Comparison of ENCODE assay signal across 9 cellular contexts in genomic region chr17:7260601-7261376, GRCh38. TPM values are rescaled to one million over a fixed set of nuclear protein-coding genes. Genes with fewer than 3 reads are reported as not detected.
DNase-seq lines count a peak whose midpoint lies in the region; ATAC-seq, FAIRE-seq and TF ChIP-seq lines count a peak whose summit lies in the region.
"Had no signal": no experiment of that assay in that cellular context is flagged by ENCODE, and none has a peak within 500 bp of the region (broad histone marks: within the 10 kb centered on the region; RNA-seq: fewer than 3 reads in every experiment).

No MANE protein-coding gene starts in this region.

- CTCF ChIA-PET in H1 (lab: Charles Lee; ENCODE audit: partially characterized antibody) = interaction anchor here (1.0 to 1.5 kb wide), 4 partner anchors 12 to 47 kb away, joined by 3 to 4 read pairs (median 4); no protein-coding TSS in a partner anchor

- no peak for TF ChIP-seq RAD21 in H1 (IDR thresholded peaks at IDR 0.05 in 1 of 2, conservative IDR thresholded peaks at IDR 0.05 in 1 of 2; ENCODE audit: low read depth in 2 of 2, low read length in 2 of 2)

- H2AK5ac ChIP-seq in H1 (ENCODE audit: low read depth, low read length) = peak overlapping the region; percentile 66; the same call in 1 of the 2 replicates

- peak overlapping the region; percentile 67 for H4K5ac ChIP-seq in H1 (ENCODE audit: insufficient read length, low read depth, low read length)

- peaks cover 13% of the 10 kb centered on the region for H3K23me2 ChIP-seq in H1 (ENCODE audit: low read depth, low read length)

- peak; percentile 44 to 50 for TF ChIP-seq POLR2A in Peyer's patch (IDR thresholded peaks at IDR 0.05)
- peak in 1 of 2 experiments; percentile 72; a peak in 2 of 3 replicates for TF ChIP-seq POLR2A in H1 (IDR thresholded peaks at IDR 0.05; ENCODE audit: control extremely low read depth in 1 of 2, low read depth in 2 of 2, low read length in 2 of 2)

- H2BK120ac ChIP-seq in H1 (replicated peaks; ENCODE audit: low read depth, low read length) = no peak overlapping the region

- 7% methylated on average over 27 of the region's 53 CpGs; no CpG with 5 or more reads in 1 of the 2 experiments for WGBS in H1 (ENCODE audit: extremely low coverage in 1 of 2, insufficient coverage in 1 of 2, insufficient read length in 1 of 2, insufficient replicate concordance in 2 of 2, low coverage in 1 of 2, low lambda C conversion rate in 2 of 2, missing lambda C conversion rate in 1 of 2), 2 experiments

- H3K27me3 ChIP-seq in Peyer's patch (peaks cover 0 to 10% of the 10 kb centered on the region in 2 donors), H1 (replicated peaks in 1 of 4; ENCODE audit: control insufficient read depth in 3 of 4, extremely low read depth in 1 of 4, insufficient read depth in 3 of 4, low read length in 3 of 4) (no peaks in the 10 kb centered on the region), mucosa of stomach (ENCODE audit: control insufficient read depth, insufficient read depth, low read length) (peaks cover 42% of the 10 kb centered on the region)

- H4K8ac ChIP-seq in H1 (ENCODE audit: extremely low read depth, insufficient read depth, low read length) = peak overlapping the region; percentile 98

- POLR2A ChIA-PET in H1 (lab: Charles Lee; ENCODE audit: partially characterized antibody) = interaction anchor here (0.5 to 13.7 kb wide), 29 partner anchors 9 to 662 kb away, joined by 3 to 161 read pairs (median 6); partner anchors contain the start of genes ACADVL, ACAP1, CTDNEP1 and DLG4

- H4K91ac ChIP-seq in H1 (replicated peaks; ENCODE audit: insufficient read length, low read length) = peak overlapping the region; percentile 44

- no peak overlapping the region for H3K14ac ChIP-seq in H1 (ENCODE audit: insufficient read length)

- no peak overlapping the region for H3K23ac ChIP-seq in H1 (ENCODE audit: insufficient read length)

- DNase-seq in DMS 273 (lab: John Stamatoyannopoulos, UW; ENCODE audit: unreplicated experiment) (peak; percentile 50), DMS 273 treated with DMSO at 0.1 percent for 48 hours (lab: John Stamatoyannopoulos, UW) (no peak), Peyer's patch (peak; percentile 59 to 87 (median 85)), H1 (ENCODE audit: low read depth in 1 of 2, low spot score in 2 of 2) (peak in 1 of 2 experiments; percentile 86)

- H3K4me1 ChIP-seq in Peyer's patch = peaks cover 0 to 31% (median 14%) of the 10 kb centered on the region in 4 donors
- H3K4me1 ChIP-seq in H1 (replicated peaks in 1 of 4; ENCODE audit: control insufficient read depth in 3 of 4, insufficient read depth in 4 of 4, low read length in 3 of 4) = peaks cover 4 to 15% (median 6%) of the 10 kb centered on the region in 4 experiments; a peak in 6 of 7 replicates
- peaks cover 45% of the 10 kb centered on the region for H3K4me1 ChIP-seq in mucosa of stomach (ENCODE audit: control insufficient read depth, insufficient read depth, low read length)

- H3K18ac ChIP-seq in H1 (ENCODE audit: extremely low read depth, low read length) = peak overlapping the region; percentile 87

- H3K27ac ChIP-seq in Peyer's patch = peak overlapping the region; percentile 73 to 99 (median 90)
- peak overlapping the region; percentile 91 for H3K27ac ChIP-seq in H1 (ENCODE audit: low read depth, low read length)

- H3K56ac ChIP-seq in H1 (replicated peaks; ENCODE audit: insufficient read length, low read depth, low read length) = peak overlapping the region; percentile 52

- H3K79me1 ChIP-seq in H1 (ENCODE audit: low read depth, low read length) = peaks cover 9% of the 10 kb centered on the region

- peaks cover 6 to 11% of the 10 kb centered on the region in 2 experiments for H4K20me1 ChIP-seq in H1 (replicated peaks in 1 of 2; ENCODE audit: control insufficient read depth in 1 of 2, insufficient read depth in 2 of 2, low read length in 2 of 2)

- peak in 1 of 2 experiments; percentile 96; a peak in 2 of 3 replicates for TF ChIP-seq EP300 in H1 (IDR thresholded peaks at IDR 0.05; ENCODE audit: borderline replicate concordance in 1 of 2, low read depth in 2 of 2, low read length in 2 of 2)

- peak overlapping the region; percentile 57 for H3K4ac ChIP-seq in H1 (replicated peaks; ENCODE audit: insufficient read length, low read depth, low read length)

- H2BK15ac ChIP-seq in H1 (ENCODE audit: low read length) = peak overlapping the region; percentile 18; the same call in 1 of the 2 replicates

- H3K4me3 ChIP-seq in Peyer's patch = peak overlapping the region; percentile 48 to 93 (median 68)
- peak overlapping the region; percentile 93 to 98 (median 96) for H3K4me3 ChIP-seq in H1 (ENCODE audit: extremely low read depth in 1 of 4, insufficient read depth in 2 of 4, low read depth in 3 of 4, low read length in 4 of 4)
- H3K4me3 ChIP-seq in mucosa of stomach (ENCODE audit: low read length) = no peak overlapping the region

- H3K4me2 ChIP-seq in H1 (ENCODE audit: insufficient read depth in 1 of 2, low read depth in 2 of 2, low read length in 2 of 2) = peak overlapping the region; percentile 91 to 97

- no peak for FAIRE-seq in H1 (lab: Jason Lieb, UNC)
- FAIRE-seq: A204.1 had no signal

- H2AFZ ChIP-seq in H1 (ENCODE audit: low read length) = no peak overlapping the region

- H2BK20ac ChIP-seq in H1 (ENCODE audit: low read length) = no peak overlapping the region

- H3K9ac ChIP-seq in H1 (replicated peaks in 1 of 4; ENCODE audit: extremely low read depth in 1 of 4, low read depth in 3 of 4, low read length in 3 of 4) (peak overlapping the region; percentile 94 to 98 (median 96)), mucosa of stomach (ENCODE audit: low read length) (peak overlapping the region; percentile 77)

- H3K9me3 ChIP-seq in Peyer's patch (no peaks in the 10 kb centered on the region), H1 (ENCODE audit: insufficient read depth in 2 of 2, low read depth in 1 of 2, low read length in 1 of 2) (no peaks in the 10 kb centered on the region), mucosa of stomach (ENCODE audit: control insufficient read depth, low read length) (no peaks in the 10 kb centered on the region)

- H2BK12ac ChIP-seq in H1 (ENCODE audit: low read depth, low read length) = peak overlapping the region; percentile 92; the same call in 1 of the 2 replicates

- peak overlapping the region; percentile 98 for H2BK5ac ChIP-seq in H1 (ENCODE audit: low read depth, low read length)

- peaks cover 0 to 31% of the 10 kb centered on the region in 2 experiments; a peak in 2 of 4 replicates for H3K79me2 ChIP-seq in H1 (ENCODE audit: control insufficient read depth in 1 of 2, insufficient read depth in 2 of 2, low read length in 2 of 2)

- TF ChIP-seq CTCF in Peyer's patch (IDR thresholded peaks at IDR 0.05) (no peak), H1 (IDR thresholded peaks at IDR 0.05; ENCODE audit: control extremely low read depth in 1 of 3, insufficient read depth in 1 of 3, low read depth in 1 of 3, low read length in 3 of 3) (no peak)

- H3K36me3 ChIP-seq in Peyer's patch (peaks cover 0 to 32% (median 0%) of the 10 kb centered on the region in 3 donors), H1 (ENCODE audit: control insufficient read depth in 2 of 4, insufficient read depth in 4 of 4, low read length in 3 of 4) (peaks cover 0 to 33% (median 16%) of the 10 kb centered on the region in 4 experiments; a peak in 5 of 8 replicates), mucosa of stomach (ENCODE audit: control insufficient read depth, insufficient read depth, low read length) (no peaks in the 10 kb centered on the region)

- ATAC-seq in HG03565 (IDR thresholded peaks at IDR 0.05; ENCODE audit: unreplicated experiment) (no peak), HG02840 (IDR thresholded peaks at IDR 0.05; ENCODE audit: low FRiP score, unreplicated experiment) (no peak), HG02938 (IDR thresholded peaks at IDR 0.05; ENCODE audit: unreplicated experiment) (no peak)

RNA-seq across cellular contexts. Expression of gene CLDN7, which starts 1.5 kb away (rescaled TPM):
- total RNA-seq in Peyer's patch = 1,000 to 10,000 TPM in 1 of 4 donors, 100 to 1,000 TPM in 2, 10 to 100 TPM in 1; 80.0 to 1,052 (median 864) TPM
- total RNA-seq in H1 (2021; fragmentation: NEBNext Ultra II Directional; extraction: Animal tissue kit (Norgen Biotek cat#: 25700)) = 119 and 129 TPM in 2 replicates
- 118 and 196 TPM in 2 replicates for polyA plus RNA-seq in H1 (2011; rRNA removed)
- polyA plus RNA-seq in H1 (2011; cell fraction: cytosol; rRNA removed) = 147 TPM
- polyA plus RNA-seq in H1 (2011; cell fraction: nucleus; rRNA removed) = 215 TPM
- 88.4 to 177 TPM (median 174 TPM) in 4 replicates for polyA plus RNA-seq in H1 (2012, experiment 1 of 2)
- 158 TPM for polyA plus RNA-seq in H1 (2012, experiment 2 of 2)
- 157 TPM for polyA plus RNA-seq in H1 (2013, experiment 1 of 2)
- 171 TPM for polyA plus RNA-seq in H1 (2013, experiment 2 of 2)
- 58.0 and 75.5 TPM in 2 replicates for polyA minus RNA-seq in H1 (2011; rRNA and poly(A)+ RNA removed)
- polyA minus RNA-seq in H1 (2011; cell fraction: cytosol; rRNA and poly(A)+ RNA removed) = 48.6 TPM
- polyA minus RNA-seq in H1 (2011; cell fraction: nucleus; rRNA and poly(A)+ RNA removed) = 91.4 TPM

RNA-seq across cellular contexts. Expression of gene ELP5, which starts 8.8 kb away (rescaled TPM):
- 10 to 100 TPM; 15.1 to 75.1 (median 29.0) TPM for total RNA-seq in Peyer's patch
- total RNA-seq in H1 (2021; fragmentation: NEBNext Ultra II Directional; extraction: Animal tissue kit (Norgen Biotek cat#: 25700)) = 75.4 and 78.1 TPM in 2 replicates
- polyA plus RNA-seq in H1 (2011; rRNA removed) = 107 and 117 TPM in 2 replicates
- 97.9 TPM for polyA plus RNA-seq in H1 (2011; cell fraction: cytosol; rRNA removed)
- polyA plus RNA-seq in H1 (2011; cell fraction: nucleus; rRNA removed) = 68.1 TPM
- 78.7 to 99.0 TPM (median 88.0 TPM) in 4 replicates for polyA plus RNA-seq in H1 (2012, experiment 1 of 2)
- 129 TPM for polyA plus RNA-seq in H1 (2012, experiment 2 of 2)
- 56.8 TPM for polyA plus RNA-seq in H1 (2013, experiment 1 of 2)
- 61.9 TPM for polyA plus RNA-seq in H1 (2013, experiment 2 of 2)
- 35.6 and 43.4 TPM in 2 replicates for polyA minus RNA-seq in H1 (2011; rRNA and poly(A)+ RNA removed)
- 20.9 TPM for polyA minus RNA-seq in H1 (2011; cell fraction: cytosol; rRNA and poly(A)+ RNA removed)
- polyA minus RNA-seq in H1 (2011; cell fraction: nucleus; rRNA and poly(A)+ RNA removed) = 25.1 TPM

RNA-seq across cellular contexts. Expression of gene CTDNEP1, which starts 9.3 kb away (rescaled TPM):
- total RNA-seq in Peyer's patch = 10 to 100 TPM; 55.3 to 86.9 (median 76.4) TPM
- total RNA-seq in H1 (2021; fragmentation: NEBNext Ultra II Directional; extraction: Animal tissue kit (Norgen Biotek cat#: 25700)) = 120 and 123 TPM in 2 replicates
- polyA plus RNA-seq in H1 (2011; rRNA removed) = 106 and 114 TPM in 2 replicates
- 88.4 TPM for polyA plus RNA-seq in H1 (2011; cell fraction: cytosol; rRNA removed)
- 152 TPM for polyA plus RNA-seq in H1 (2011; cell fraction: nucleus; rRNA removed)
- polyA plus RNA-seq in H1 (2012, experiment 1 of 2) = 123 to 148 TPM (median 139 TPM) in 4 replicates
- 151 TPM for polyA plus RNA-seq in H1 (2012, experiment 2 of 2)
- 94.4 TPM for polyA plus RNA-seq in H1 (2013, experiment 1 of 2)
- 102 TPM for polyA plus RNA-seq in H1 (2013, experiment 2 of 2)
- 123 and 147 TPM in 2 replicates for polyA minus RNA-seq in H1 (2011; rRNA and poly(A)+ RNA removed)
- 79.0 TPM for polyA minus RNA-seq in H1 (2011; cell fraction: cytosol; rRNA and poly(A)+ RNA removed)
- polyA minus RNA-seq in H1 (2011; cell fraction: nucleus; rRNA and poly(A)+ RNA removed) = 82.6 TPM

RNA-seq across cellular contexts. Expression of gene GABARAP, which starts 18.5 kb away (rescaled TPM):
- total RNA-seq in Peyer's patch = 100 to 1,000 TPM; 288 to 521 (median 367) TPM
- total RNA-seq in H1 (2021; fragmentation: NEBNext Ultra II Directional; extraction: Animal tissue kit (Norgen Biotek cat#: 25700)) = 252 and 265 TPM in 2 replicates
- polyA plus RNA-seq in H1 (2011; rRNA removed) = 351 and 581 TPM in 2 replicates
- 311 TPM for polyA plus RNA-seq in H1 (2011; cell fraction: cytosol; rRNA removed)
- polyA plus RNA-seq in H1 (2011; cell fraction: nucleus; rRNA removed) = 154 TPM
- 343 to 418 TPM (median 350 TPM) in 4 replicates for polyA plus RNA-seq in H1 (2012, experiment 1 of 2)
- polyA plus RNA-seq in H1 (2012, experiment 2 of 2) = 370 TPM
- polyA plus RNA-seq in H1 (2013, experiment 1 of 2) = 374 TPM
- polyA plus RNA-seq in H1 (2013, experiment 2 of 2) = 396 TPM
- polyA minus RNA-seq in H1 (2011; rRNA and poly(A)+ RNA removed) = 207 and 212 TPM in 2 replicates
- polyA minus RNA-seq in H1 (2011; cell fraction: cytosol; rRNA and poly(A)+ RNA removed) = 78.2 TPM
- polyA minus RNA-seq in H1 (2011; cell fraction: nucleus; rRNA and poly(A)+ RNA removed) = 77.3 TPM

RNA-seq across cellular contexts. Expression of gene SLC2A4, which starts 20.7 kb away (rescaled TPM):
- total RNA-seq in Peyer's patch = 1 to 10 TPM in 3 of 4 donors, not detected in 1; 1.1 to 7.6 (median 4.8) TPM
- total RNA-seq in H1 (2021; fragmentation: NEBNext Ultra II Directional; extraction: Animal tissue kit (Norgen Biotek cat#: 25700)) = 5.7 and 6.4 TPM in 2 replicates
- polyA plus RNA-seq in H1 (2011; rRNA removed) = 6.9 and 10.6 TPM in 2 replicates
- 7.5 TPM for polyA plus RNA-seq in H1 (2011; cell fraction: cytosol; rRNA removed)
- polyA plus RNA-seq in H1 (2011; cell fraction: nucleus; rRNA removed) = 15.5 TPM
- 3.5 to 5.8 TPM (median 5.0 TPM) in 4 replicates for polyA plus RNA-seq in H1 (2012, experiment 1 of 2)
- polyA plus RNA-seq in H1 (2012, experiment 2 of 2) = 3.6 TPM
- polyA plus RNA-seq in H1 (2013, experiment 1 of 2) = 7.3 TPM
- polyA plus RNA-seq in H1 (2013, experiment 2 of 2) = 6.6 TPM
- 6.4 and 9.5 TPM in 2 replicates for polyA minus RNA-seq in H1 (2011; rRNA and poly(A)+ RNA removed)
- polyA minus RNA-seq in H1 (2011; cell fraction: cytosol; rRNA and poly(A)+ RNA removed) = 5.3 TPM
- polyA minus RNA-seq in H1 (2011; cell fraction: nucleus; rRNA and poly(A)+ RNA removed) = 13.3 TPM
